In the genomic region with DNA sequence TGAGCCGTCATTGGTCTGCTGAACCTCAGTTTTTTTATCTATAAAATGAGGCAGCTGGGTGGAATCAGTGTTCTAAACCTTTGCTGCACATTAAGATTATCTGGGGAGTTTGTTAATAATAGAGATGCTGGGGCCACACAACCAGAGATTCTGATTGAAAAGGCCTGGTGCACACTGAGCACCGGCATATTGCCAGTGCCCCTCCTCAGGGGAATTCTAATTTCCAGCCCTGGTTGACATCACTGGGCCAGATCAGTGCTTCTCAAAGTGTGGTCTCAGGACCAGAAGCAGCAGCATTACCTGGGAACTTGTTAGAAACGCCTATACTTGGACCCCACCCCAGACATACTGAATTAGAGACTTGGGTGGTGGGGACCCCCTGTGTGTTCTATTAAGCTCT, we compare ENCODE assay signal across 20 cellular contexts.
DNase-seq lines count a peak whose midpoint lies in the region; ATAC-seq and TF ChIP-seq lines count a peak whose summit lies in the region.
"Had no signal": no experiment of that assay in that cellular context is flagged by ENCODE, and none has a peak within 500 bp of the region (broad histone marks: within the 10 kb centered on the region; RNA-seq: fewer than 3 reads in every experiment).

No MANE protein-coding gene starts in this region.

- ATAC-seq in heart left ventricle (no peak), aorta (ENCODE audit: low FRiP score) (no peak)
- no peak for ATAC-seq in CD4-positive, alpha-beta T cell (ENCODE audit: poor library complexity)
- ATAC-seq: A549, natural killer cell, pancreas had no signal

- CTCF ChIA-PET in CD4-positive, alpha-beta T cell (lab: Charles Lee) = no interaction called here

- H3K27ac ChIP-seq in heart left ventricle (peak overlapping the region in 10 of 12 donors; percentile 49 to 83 (median 71)), esophagus squamous epithelium (peak overlapping the region in 3 of 4 donors; percentile 59 to 68 (median 60)), rectal smooth muscle tissue (ENCODE audit: low read depth, low read length) (peak overlapping the region; percentile 93), aorta (ENCODE audit: low read depth in 1 of 2, low read length in 2 of 2) (peak overlapping the region; percentile 20 to 67)
- H3K27ac ChIP-seq in CD4-positive, alpha-beta T cell (ENCODE audit: low read depth, low read length) = no peak overlapping the region
- H3K27ac ChIP-seq: A549, pancreas had no signal

- H3K9me3 Mint-ChIP-seq in CD4-positive, alpha-beta T cell = no peaks in the 10 kb centered on the region
- H3K9me3 Mint-ChIP-seq: natural killer cell had no signal

- no peak overlapping the region for H3K27ac Mint-ChIP-seq in CD4-positive, alpha-beta T cell
- H3K27ac Mint-ChIP-seq: B cell, natural killer cell had no signal

- H3K4me3 ChIP-seq in heart left ventricle (no peak overlapping the region), esophagus squamous epithelium (no peak overlapping the region), rectal smooth muscle tissue (ENCODE audit: low read length) (no peak overlapping the region), aorta (ENCODE audit: low read length in 2 of 2) (no peak overlapping the region)
- H3K4me3 ChIP-seq: A549, pancreas, testis had no signal

- H3K9me3 ChIP-seq in heart left ventricle = no peaks in the 10 kb centered on the region
- no peaks in the 10 kb centered on the region for H3K9me3 ChIP-seq in esophagus squamous epithelium
- H3K9me3 ChIP-seq in aorta (ENCODE audit: control insufficient read depth, low read length) = no peaks in the 10 kb centered on the region
- no peaks in the 10 kb centered on the region for H3K9me3 ChIP-seq in CD4-positive, alpha-beta T cell (ENCODE audit: control insufficient read depth, low read length)
- H3K9me3 ChIP-seq: A549, pancreas, testis had no signal

- H3K27me3 Mint-ChIP-seq in CD4-positive, alpha-beta T cell = no peaks in the 10 kb centered on the region
- H3K27me3 Mint-ChIP-seq: B cell had no signal

- no peaks in the 10 kb centered on the region for H3K4me1 Mint-ChIP-seq in CD4-positive, alpha-beta T cell (ENCODE audit: low read depth)

- H3K4me1 ChIP-seq in heart left ventricle = peaks cover 11 to 62% (median 49%) of the 10 kb centered on the region in 12 donors
- peaks cover 5 to 52% (median 19%) of the 10 kb centered on the region in 3 donors for H3K4me1 ChIP-seq in esophagus squamous epithelium
- H3K4me1 ChIP-seq in rectal smooth muscle tissue (ENCODE audit: control insufficient read depth, insufficient read depth, low read length) = peaks cover 50% of the 10 kb centered on the region
- H3K4me1 ChIP-seq in aorta (ENCODE audit: control insufficient read depth in 1 of 2, insufficient read depth in 2 of 2, low read length in 2 of 2) = peaks cover 9 to 18% of the 10 kb centered on the region in 2 donors
- H3K4me1 ChIP-seq: A549 had no signal

- 64 to 78% (median 68%) methylated on average over 3 of the region's 3 CpGs for WGBS in heart left ventricle, 4 donors
- WGBS in esophagus squamous epithelium, 2 donors = 47 to 87% methylated on average over 3 of the region's 3 CpGs
- 20 to 33% methylated on average over 3 of the region's 3 CpGs for WGBS in aorta, 2 donors

- H3K27me3 ChIP-seq in heart left ventricle (no peaks in the 10 kb centered on the region), esophagus squamous epithelium (no peaks in the 10 kb centered on the region), rectal smooth muscle tissue (ENCODE audit: control insufficient read depth, insufficient read depth, low read length) (no peaks in the 10 kb centered on the region), aorta (ENCODE audit: control insufficient read depth in 1 of 2, insufficient read depth in 2 of 2, low read length in 1 of 2) (no peaks in the 10 kb centered on the region)
- H3K27me3 ChIP-seq in CD4-positive, alpha-beta T cell (ENCODE audit: control insufficient read depth, insufficient read depth, low read length) = no peaks in the 10 kb centered on the region
- H3K27me3 ChIP-seq: pancreas, testis had no signal

- DNase-seq in heart left ventricle (no peak), cardiac septum (ENCODE audit: low spot score) (no peak), esophagus squamous epithelium (lab: John Stamatoyannopoulos, UW) (no peak), aorta (no peak), COLO668 (lab: John Stamatoyannopoulos, UW; ENCODE audit: unreplicated experiment) (no peak), GOT3 (lab: John Stamatoyannopoulos, UW) (no peak)
- no peak for DNase-seq in CD4-positive, alpha-beta T cell
- DNase-seq: activated naive CD4-positive, alpha-beta T cell treated with anti-CD3 and anti-CD28 coated beads, Interleukin-2, amount 50 U/mL, for 16 hours; effector CD8-positive, alpha-beta T cell; Karpas-422; natural killer cell; NCI-H1694 treated with DMSO at 0.1 percent for 48 hours; NCI-H774; pancreas; stimulated activated CD4-positive, alpha-beta T cell treated with anti-CD3 and anti-CD28 coated beads, Interleukin-1b, Interleukin-23, amount 100 ng/mL, for 48 hours; T-helper 1 cell; testis had no signal

- H3K4me3 Mint-ChIP-seq in CD4-positive, alpha-beta T cell = no peak overlapping the region
- H3K4me3 Mint-ChIP-seq: B cell, natural killer cell had no signal

- no peak for TF ChIP-seq POLR2A in heart left ventricle (IDR thresholded peaks at IDR 0.05)
- TF ChIP-seq POLR2A in esophagus squamous epithelium (IDR thresholded peaks at IDR 0.05) = no peak

- POLR2A ChIA-PET in CD4-positive, alpha-beta T cell (lab: Charles Lee) = no interaction called here

- TF ChIP-seq CTCF in heart left ventricle (IDR thresholded peaks at IDR 0.05) (no peak), esophagus squamous epithelium (IDR thresholded peaks at IDR 0.05) (no peak)
- TF ChIP-seq CTCF in CD4-positive, alpha-beta T cell (IDR thresholded peaks at IDR 0.05) = no peak

- intact Hi-C loops in heart left ventricle (cut with DNase I) (loop anchor here in 3 of 10 donors (5.0 to 10.0 kb wide), 4 partner anchors 34 to 108 kb away; a partner anchor contains a TSS), cardiac septum (cut with DNase I) (loop anchor here (5.0 to 10.0 kb wide), 4 partner anchors 51 to 111 kb away; a partner anchor contains a TSS), esophagus squamous epithelium (cut with DNase I) (no loop called here), aorta (cut with DNase I) (loop anchor here (5.0 to 10.0 kb wide), 3 partner anchors 34 to 208 kb away; a partner anchor contains a TSS)
- intact Hi-C loops in CD4-positive, alpha-beta T cell (cut with DNase I, micrococcal nuclease) = no loop called here

- H3K36me3 ChIP-seq in heart left ventricle (no peaks in the 10 kb centered on the region), esophagus squamous epithelium (no peaks in the 10 kb centered on the region), rectal smooth muscle tissue (ENCODE audit: control insufficient read depth, insufficient read depth, low read length) (no peaks in the 10 kb centered on the region), aorta (ENCODE audit: control insufficient read depth in 1 of 2, insufficient read depth in 2 of 2, low read length in 1 of 2) (no peaks in the 10 kb centered on the region)
- H3K36me3 ChIP-seq: pancreas had no signal

- no peak overlapping the region for H3K9ac ChIP-seq in rectal smooth muscle tissue (ENCODE audit: low read length)

- H3K36me3 Mint-ChIP-seq in CD4-positive, alpha-beta T cell (ENCODE audit: low read depth) = no peaks in the 10 kb centered on the region
- H3K36me3 Mint-ChIP-seq: natural killer cell had no signal

Comparison
In these comparisons a context has a peak if more than half of its experiments do, and no peak if none do; other contexts are left out.
1. intact Hi-C loops: an anchor here in cardiac septum (5.0 to 10.0 kb wide) and aorta (5.0 to 10.0 kb wide); none called in esophagus squamous epithelium and CD4-positive, alpha-beta T cell.